Comparison of ENCODE assay signal across 7 cellular contexts in the genomic region with DNA sequence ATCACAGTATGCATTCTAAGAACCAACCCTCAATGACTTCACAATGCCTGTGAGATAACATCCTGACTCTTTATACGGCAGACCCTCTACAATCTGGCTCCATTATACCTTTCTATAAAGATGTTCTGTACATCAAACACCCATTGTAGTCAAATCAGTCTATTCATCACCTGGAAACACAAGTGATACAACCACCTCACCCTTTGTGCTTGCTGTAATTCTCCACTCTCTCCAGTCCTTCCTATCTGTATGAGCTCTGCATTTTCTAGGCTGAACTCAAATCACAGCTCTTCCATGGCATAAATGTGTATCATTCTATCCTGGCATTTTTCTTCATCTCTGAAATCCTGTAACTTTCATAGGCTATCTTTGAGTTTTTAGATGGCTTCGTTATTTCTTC.
"Had no signal": no experiment of that assay in that cellular context is flagged by ENCODE, and none has a peak within 500 bp of the region (broad histone marks: within the 10 kb centered on the region; RNA-seq: fewer than 3 reads in every experiment).

No MANE protein-coding gene starts in this region.

- H3K27me3 Mint-ChIP-seq: IgD-negative memory B cell had no signal

- DNase-seq: IMR-90, KBM-7 had no signal

- H3K27ac Mint-ChIP-seq: IgD-negative memory B cell had no signal

- H3K36me3 Mint-ChIP-seq: IgD-negative memory B cell had no signal

- H3K27ac ChIP-seq: HL-60 had no signal

- ATAC-seq: HepG2, K562 had no signal

- H3K4me3 ChIP-seq: K562 had no signal

- FAIRE-seq: HepG2, HTR-8/SVneo, K562 had no signal

- H3K4me3 Mint-ChIP-seq: IgD-negative memory B cell had no signal
